ENCODE assay signal across 8 cellular contexts in the genomic region with DNA sequence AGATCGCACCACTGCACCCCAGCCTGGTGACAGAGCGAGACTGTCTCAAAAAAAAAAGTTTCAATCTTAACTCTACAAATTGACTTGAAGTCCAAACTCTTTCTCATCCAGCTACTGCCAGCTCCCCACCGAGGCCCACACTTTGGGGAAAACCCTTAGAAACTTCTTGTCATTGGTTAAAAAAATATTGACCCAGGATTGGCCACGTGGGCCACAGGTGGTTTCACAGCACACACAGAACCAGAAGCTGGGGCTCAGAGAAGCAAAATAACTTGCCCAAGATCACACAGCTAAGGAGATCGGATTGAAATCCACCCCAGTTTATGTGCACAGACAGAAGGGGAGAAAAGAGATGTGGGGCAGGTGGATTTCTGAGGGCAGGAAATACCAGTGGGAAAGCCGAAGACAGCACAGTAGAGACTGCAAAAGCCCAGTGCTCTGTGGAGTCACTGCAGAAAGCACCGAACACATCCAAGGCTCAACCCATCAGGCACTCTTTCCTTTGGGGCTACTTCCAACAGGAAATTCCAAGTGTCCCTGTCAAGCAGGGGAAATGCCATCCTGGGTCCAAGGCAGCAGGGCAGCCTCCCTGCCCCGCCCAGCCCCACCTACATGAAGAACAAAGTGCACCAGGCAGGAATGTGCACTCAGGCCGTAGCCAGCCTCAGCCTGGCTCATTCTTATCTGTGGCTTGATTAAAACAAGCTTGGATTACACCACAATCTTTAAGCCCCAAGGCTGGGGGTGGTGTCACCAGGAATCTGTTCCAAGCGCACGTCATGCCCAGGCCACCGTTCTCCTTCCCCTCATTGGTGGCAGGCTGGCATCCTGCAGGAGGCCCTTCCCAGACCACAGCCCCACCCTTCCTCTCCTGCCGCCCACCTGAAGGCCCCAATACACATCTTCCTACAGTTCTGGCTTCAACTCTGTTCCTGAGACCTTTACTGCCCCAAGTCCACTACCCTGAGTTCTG.
A peak's percentile ranks its signal among the peaks of the same experiment; 100 is the strongest.
DNase-seq lines count a peak whose midpoint lies in the region; ATAC-seq, FAIRE-seq and TF ChIP-seq lines count a peak whose summit lies in the region.

No MANE protein-coding gene starts in this region.

- peak overlapping the region; percentile 75 for H3K9ac ChIP-seq in mammary epithelial cell (ENCODE audit: insufficient read depth, low read length)

- no peaks in the 10 kb centered on the region for H3K9me3 Mint-ChIP-seq in memory B cell

- ATAC-seq in memory B cell (ENCODE audit: low read depth) (peak; percentile 30), GM21526 (IDR thresholded peaks at IDR 0.05; ENCODE audit: low FRiP score, unreplicated experiment) (no peak), GM18505 (IDR thresholded peaks at IDR 0.05; ENCODE audit: unreplicated experiment) (no peak)

- H3K4me3 Mint-ChIP-seq in memory B cell: peak overlapping the region; percentile 57

- H3K27me3 ChIP-seq in AG04450 (ENCODE audit: control insufficient read depth, insufficient read depth, low read length) (peaks cover 4% of the 10 kb centered on the region), mammary epithelial cell (ENCODE audit: insufficient read depth, low read length) (no peaks in the 10 kb centered on the region)

- H3K4me1 Mint-ChIP-seq in memory B cell: peaks cover 64% of the 10 kb centered on the region

- no peaks in the 10 kb centered on the region for H4K20me1 ChIP-seq in mammary epithelial cell (ENCODE audit: insufficient read depth, low read length)

- BruUV-seq in mammary epithelial cell (replicated peaks; lab: Mats Ljungman, UMichigan): TSS peak; percentile 72

- dilution Hi-C loops in mammary epithelial cell (cut with HindIII; ENCODE audit: low sequenced_read_pairs): loop anchor here (5.0 kb wide), 2 partner anchors 36 to 101 kb away; no protein-coding TSS in a partner anchor

- TF ChIP-seq POLR2A in GM18505 (IDR thresholded peaks at IDR 0.05; ENCODE audit: borderline replicate concordance, extremely low read depth, insufficient read depth, insufficient read length): no peak

- H3K4me3 ChIP-seq in AG04450 (ENCODE audit: low read depth, low read length): no peak overlapping the region
- H3K4me3 ChIP-seq in mammary epithelial cell (replicated peaks in 1 of 3; ENCODE audit: insufficient read depth in 1 of 3, low read depth in 2 of 3, low read length in 3 of 3): peak overlapping the region in 1 of 3 experiments; percentile 16

- H3K36me3 ChIP-seq in mammary epithelial cell (ENCODE audit: insufficient read depth, low read length): peaks cover 2% of the 10 kb centered on the region

- POLR2A ChIA-PET in AG04450 (lab: Yijun Ruan, JAX): no interaction called here

- H3K4me1 ChIP-seq in mammary epithelial cell (ENCODE audit: insufficient read depth, low read length): peaks cover 79% of the 10 kb centered on the region

- no peaks in the 10 kb centered on the region for H3K36me3 Mint-ChIP-seq in memory B cell

- intact Hi-C loops in mammary epithelial cell (cut with micrococcal nuclease): loop anchor here (1.0 to 2.0 kb wide), 3 partner anchors 8 to 70 kb away; no protein-coding TSS in a partner anchor
- intact Hi-C loops in head of caudate nucleus (cut with DNase I): no loop called here

- peaks cover 78% of the 10 kb centered on the region for H3K79me2 ChIP-seq in mammary epithelial cell (ENCODE audit: insufficient read depth, low read length)

- TF ChIP-seq CTCF in AG04450 (IDR thresholded peaks at IDR 0.05; ENCODE audit: low read depth, low read length) (no peak), mammary epithelial cell (conservative IDR thresholded peaks at IDR 0.05 in 1 of 2, IDR thresholded peaks at IDR 0.05 in 1 of 2; ENCODE audit: extremely low read depth in 1 of 2, insufficient read depth in 1 of 2, low read depth in 1 of 2, low read length in 2 of 2) (no peak)

- FAIRE-seq in frontal cortex (lab: Jason Lieb, UNC): no peak

- peak overlapping the region; percentile 73 for H3K4me2 ChIP-seq in mammary epithelial cell (ENCODE audit: insufficient read depth, low read depth, low read length)

- peak overlapping the region; percentile 86 for H3K27ac Mint-ChIP-seq in memory B cell

- no peak for DNase-seq in AG04450 (ENCODE audit: low read depth, low spot score)
- DNase-seq in HUDEP-2 (lab: John Stamatoyannopoulos, UW; ENCODE audit: unreplicated experiment in 76 of 76): peak in 50 of 76 experiments; percentile 6 to 64 (median 30)
- peak; percentile 96 for DNase-seq in mammary epithelial cell
- no peak for DNase-seq in memory B cell (ENCODE audit: low spot score in 2 of 2)
- no peak for DNase-seq in head of caudate nucleus
- DNase-seq in frontal cortex (ENCODE audit: low spot score in 2 of 2): no peak

- H3K9me3 ChIP-seq in AG04450 (ENCODE audit: control insufficient read depth, insufficient read depth, low read length): no peaks in the 10 kb centered on the region; the same call in 1 of the 2 replicates
- H3K9me3 ChIP-seq in mammary epithelial cell (replicated peaks; ENCODE audit: insufficient read depth, low read length): no peaks in the 10 kb centered on the region

- CTCF ChIA-PET in AG04450 (lab: Charles Lee): no interaction called here
- CTCF ChIA-PET in mammary epithelial cell (lab: Charles Lee; ENCODE audit: low non-redundant PET): interaction anchor here (0.5 to 0.6 kb wide), 2 partner anchors 9 to 1762 kb away, joined by 3 to 17 read pairs; no protein-coding TSS in a partner anchor

- WGBS in mammary epithelial cell (ENCODE audit: low coverage, missing lambda C conversion rate): 25% methylated on average over 11 of the region's 13 CpGs

- H2AFZ ChIP-seq in mammary epithelial cell (ENCODE audit: low read depth, low read length): no peak overlapping the region

- in situ Hi-C loops in mammary epithelial cell (cut with MboI; ENCODE audit: low sequenced_read_pairs in 2 of 2): no loop called here

- no peaks in the 10 kb centered on the region for H3K27me3 Mint-ChIP-seq in memory B cell

- H3K27ac ChIP-seq in AG04450 (ENCODE audit: low read depth, low read length) (peak overlapping the region; percentile 11), mammary epithelial cell (ENCODE audit: insufficient read depth, low read depth, low read length) (peak overlapping the region; percentile 97)

Comparison
In these comparisons a context has a peak if more than half of its experiments do, and no peak if none do; other contexts are left out.
1. DNase-seq: peak in HUDEP-2 (50 of 76) and mammary epithelial cell (single experiment); none in AG04450 (single experiment), memory B cell (0 of 2), head of caudate nucleus (0 of 42) and frontal cortex (0 of 2).